Comparison of ENCODE assay signal across 20 cellular contexts in genomic region chr20:49468412-49468811, GRCh38. TPM values are rescaled to one million over a fixed set of nuclear protein-coding genes. Genes with fewer than 3 reads are reported as not detected.
DNase-seq lines count a peak whose midpoint lies in the region; ATAC-seq, FAIRE-seq and TF ChIP-seq lines count a peak whose summit lies in the region.
"Had no signal": no experiment of that assay in that cellular context is flagged by ENCODE, and none has a peak within 500 bp of the region (broad histone marks: within the 10 kb centered on the region; RNA-seq: fewer than 3 reads in every experiment).

No MANE protein-coding gene starts in this region.

- H3K36me3 Mint-ChIP-seq in activated CD8-positive, alpha-beta T cell treated with anti-CD3 and anti-CD28 coated beads for 36 hours (ENCODE audit: low read depth), result no peaks in the 10 kb centered on the region
- H3K36me3 Mint-ChIP-seq in activated CD8-positive, alpha-beta T cell treated with anti-CD3 and anti-CD28 coated beads, Interleukin-2, amount 10 ng/mL, durations not matched to agents 7 days and 5 days (ENCODE audit: low read depth), result no peaks in the 10 kb centered on the region
- H3K36me3 Mint-ChIP-seq: CD4-positive, CD25-positive, alpha-beta regulatory T cell; CD8-positive, alpha-beta T cell had no signal

- CTCF ChIA-PET in activated CD8-positive, alpha-beta T cell treated with anti-CD3 and anti-CD28 coated beads for 36 hours (lab: Charles Lee), result interaction anchor here (4.6 kb wide), 1 partner anchor 16 kb away, joined by 14 read pairs; no protein-coding TSS in a partner anchor
- CTCF ChIA-PET in activated CD8-positive, alpha-beta T cell treated with anti-CD3 and anti-CD28 coated beads, Interleukin-2, amount 10 ng/mL, durations not matched to agents 7 days and 5 days (lab: Charles Lee), result no interaction called here

- H3K27ac Mint-ChIP-seq in activated CD8-positive, alpha-beta T cell treated with anti-CD3 and anti-CD28 coated beads for 36 hours, result no peak overlapping the region
- H3K27ac Mint-ChIP-seq in activated CD8-positive, alpha-beta T cell treated with anti-CD3 and anti-CD28 coated beads, Interleukin-2, amount 10 ng/mL, durations not matched to agents 7 days and 5 days, result no peak overlapping the region
- H3K27ac Mint-ChIP-seq: B cell; CD8-positive, alpha-beta T cell had no signal

- TF ChIP-seq CTCF in activated CD8-positive, alpha-beta T cell treated with anti-CD3 and anti-CD28 coated beads for 36 hours (IDR thresholded peaks at IDR 0.05), result no peak

- peaks cover 14% of the 10 kb centered on the region for H3K27me3 Mint-ChIP-seq in activated CD8-positive, alpha-beta T cell treated with anti-CD3 and anti-CD28 coated beads for 36 hours
- H3K27me3 Mint-ChIP-seq in activated CD8-positive, alpha-beta T cell treated with anti-CD3 and anti-CD28 coated beads, Interleukin-2, amount 10 ng/mL, durations not matched to agents 7 days and 5 days (ENCODE audit: low read depth), result peaks cover 12% of the 10 kb centered on the region

- no peak for ATAC-seq in activated CD8-positive, alpha-beta T cell treated with anti-CD3 and anti-CD28 coated beads for 36 hours
- ATAC-seq in activated CD8-positive, alpha-beta T cell treated with anti-CD3 and anti-CD28 coated beads, Interleukin-2, amount 10 ng/mL, durations not matched to agents 7 days and 5 days, result no peak
- ATAC-seq in HG03378 (IDR thresholded peaks at IDR 0.05; ENCODE audit: unreplicated experiment) (no peak), HG03460 (IDR thresholded peaks at IDR 0.05; ENCODE audit: unreplicated experiment) (no peak)
- ATAC-seq: CD8-positive, alpha-beta T cell; GM12878 had no signal

- H3K4me3 Mint-ChIP-seq in activated CD8-positive, alpha-beta T cell treated with anti-CD3 and anti-CD28 coated beads for 36 hours, result no peak overlapping the region
- no peak overlapping the region for H3K4me3 Mint-ChIP-seq in activated CD8-positive, alpha-beta T cell treated with anti-CD3 and anti-CD28 coated beads, Interleukin-2, amount 10 ng/mL, durations not matched to agents 7 days and 5 days
- H3K4me3 Mint-ChIP-seq: B cell; CD4-positive, CD25-positive, alpha-beta regulatory T cell; CD8-positive, alpha-beta T cell had no signal

- POLR2A ChIA-PET in activated CD8-positive, alpha-beta T cell treated with anti-CD3 and anti-CD28 coated beads for 36 hours (lab: Charles Lee), result no interaction called here
- POLR2A ChIA-PET in activated CD8-positive, alpha-beta T cell treated with anti-CD3 and anti-CD28 coated beads, Interleukin-2, amount 10 ng/mL, durations not matched to agents 7 days and 5 days (lab: Charles Lee), result no interaction called here

- peak; percentile 65 for FAIRE-seq in urothelium cell line (lab: Jason Lieb, UNC)
- FAIRE-seq: A204.1, G401.6, GM12878, GM19239, H1 had no signal

- no peaks in the 10 kb centered on the region for H3K9me3 Mint-ChIP-seq in activated CD8-positive, alpha-beta T cell treated with anti-CD3 and anti-CD28 coated beads for 36 hours
- no peaks in the 10 kb centered on the region for H3K9me3 Mint-ChIP-seq in activated CD8-positive, alpha-beta T cell treated with anti-CD3 and anti-CD28 coated beads, Interleukin-2, amount 10 ng/mL, durations not matched to agents 7 days and 5 days (ENCODE audit: insufficient read depth)
- H3K9me3 Mint-ChIP-seq: CD8-positive, alpha-beta T cell had no signal

- intact Hi-C loops in activated CD8-positive, alpha-beta T cell treated with anti-CD3 and anti-CD28 coated beads for 36 hours (cut with micrococcal nuclease), result no loop called here
- intact Hi-C loops in posterior vena cava (cut with DNase I), result no loop called here

- no peaks in the 10 kb centered on the region for H3K4me1 Mint-ChIP-seq in activated CD8-positive, alpha-beta T cell treated with anti-CD3 and anti-CD28 coated beads for 36 hours (ENCODE audit: low read depth)
- no peaks in the 10 kb centered on the region for H3K4me1 Mint-ChIP-seq in activated CD8-positive, alpha-beta T cell treated with anti-CD3 and anti-CD28 coated beads, Interleukin-2, amount 10 ng/mL, durations not matched to agents 7 days and 5 days (ENCODE audit: low read depth)
- H3K4me1 Mint-ChIP-seq: B cell; CD4-positive, CD25-positive, alpha-beta regulatory T cell had no signal

- peak; percentile 8 for DNase-seq in activated CD8-positive, alpha-beta T cell treated with anti-CD3 and anti-CD28 coated beads for 36 hours
- DNase-seq in activated CD8-positive, alpha-beta T cell treated with anti-CD3 and anti-CD28 coated beads, Interleukin-2, amount 10 ng/mL, durations not matched to agents 7 days and 5 days, result no peak
- DNase-seq in posterior vena cava (ENCODE audit: low spot score), result peak; percentile 37
- DNase-seq in urothelium cell line (ENCODE audit: low spot score), result no peak
- DNase-seq: Caco-2; CD4-positive, CD25-positive, alpha-beta regulatory T cell; CD8-positive, alpha-beta T cell; DMS153; DND-41; GM23248; H7; HCEC 1CT had no signal

RNA-seq across cellular contexts. Expression of gene KCNB1, which starts 14.1 kb away (rescaled TPM):
- not detected for total RNA-seq in activated CD8-positive, alpha-beta T cell treated with anti-CD3 and anti-CD28 coated beads for 36 hours
- not detected for total RNA-seq in activated CD8-positive, alpha-beta T cell treated with anti-CD3 and anti-CD28 coated beads, Interleukin-2, amount 10 ng/mL, durations not matched to agents 7 days and 5 days
- total RNA-seq in posterior vena cava, result 1 to 10 TPM; 1.6 to 9.7 TPM
- total RNA-seq: CD4-positive, CD25-positive, alpha-beta regulatory T cell had no signal

Comparison
In these comparisons a context has a peak if more than half of its experiments do, and no peak if none do; other contexts are left out.
1. DNase-seq: peak in activated CD8-positive, alpha-beta T cell treated with anti-CD3 and anti-CD28 coated beads for 36 hours (single experiment) and posterior vena cava (single experiment); none in activated CD8-positive, alpha-beta T cell treated with anti-CD3 and anti-CD28 coated beads, Interleukin-2, amount 10 ng/mL, durations not matched to agents 7 days and 5 days (single experiment) and urothelium cell line (single experiment).